Comparison of ENCODE assay signal across 1 cellular context in the genomic region with DNA sequence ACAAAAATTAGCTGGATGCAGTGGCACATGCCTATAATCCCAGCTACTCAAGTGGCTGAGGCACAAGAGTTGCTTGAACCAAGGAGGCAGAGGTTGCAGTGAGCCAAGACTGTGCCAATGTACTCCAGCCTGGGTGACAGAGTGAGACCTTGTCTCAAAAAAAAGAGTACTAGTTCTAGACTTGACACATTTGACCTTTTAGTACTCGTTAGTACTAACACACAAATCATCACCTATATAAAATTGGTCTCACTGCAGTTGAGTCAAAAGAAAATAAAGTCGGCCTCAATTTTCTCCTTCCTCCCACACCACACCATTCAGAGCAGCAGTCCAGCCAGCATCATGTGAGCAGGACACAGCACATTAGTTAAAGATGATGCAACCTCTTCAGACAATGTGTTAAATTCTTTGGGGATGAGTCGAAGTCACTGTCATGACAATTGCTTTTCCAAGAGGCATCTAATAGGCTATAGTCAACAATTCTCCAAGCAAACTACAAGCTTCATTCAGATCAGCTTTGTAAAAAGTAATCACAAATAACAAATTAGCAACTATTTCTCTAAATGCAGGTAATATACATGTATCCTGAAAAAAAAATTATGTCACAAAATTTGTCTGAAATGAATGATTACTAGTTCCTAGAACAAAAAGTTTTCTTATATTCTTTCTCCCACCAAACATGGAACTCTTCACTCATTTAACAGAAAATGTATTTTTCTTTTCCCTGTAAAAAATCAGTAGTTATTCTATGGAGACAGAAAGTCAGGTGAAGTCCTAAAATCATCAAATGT.
A peak's percentile ranks its signal among the peaks of the same experiment; 100 is the strongest.
TF ChIP-seq lines count a peak whose summit lies in the region.

No MANE protein-coding gene starts in this region.

TF ChIP-seq in IMR-90, 13 proteins besides CTCF, POLR2A, EP300 and RAD21 (continued from another document):
- TF ChIP-seq, protein P1, sequence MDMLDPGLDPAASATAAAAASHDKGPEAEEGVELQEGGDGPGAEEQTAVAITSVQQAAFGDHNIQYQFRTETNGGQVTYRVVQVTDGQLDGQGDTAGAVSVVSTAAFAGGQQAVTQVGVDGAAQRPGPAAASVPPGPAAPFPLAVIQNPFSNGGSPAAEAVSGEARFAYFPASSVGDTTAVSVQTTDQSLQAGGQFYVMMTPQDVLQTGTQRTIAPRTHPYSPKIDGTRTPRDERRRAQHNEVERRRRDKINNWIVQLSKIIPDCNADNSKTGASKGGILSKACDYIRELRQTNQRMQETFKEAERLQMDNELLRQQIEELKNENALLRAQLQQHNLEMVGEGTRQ (IDR thresholded peaks at IDR 0.05; ENCODE audit: low read depth, low read length): peak; percentile 85
- TF ChIP-seq FOS (IDR thresholded peaks at IDR 0.05; ENCODE audit: low read depth, low read length): peak; percentile 72
